12 cellular contexts compared by ENCODE assay signal in the genomic region with DNA sequence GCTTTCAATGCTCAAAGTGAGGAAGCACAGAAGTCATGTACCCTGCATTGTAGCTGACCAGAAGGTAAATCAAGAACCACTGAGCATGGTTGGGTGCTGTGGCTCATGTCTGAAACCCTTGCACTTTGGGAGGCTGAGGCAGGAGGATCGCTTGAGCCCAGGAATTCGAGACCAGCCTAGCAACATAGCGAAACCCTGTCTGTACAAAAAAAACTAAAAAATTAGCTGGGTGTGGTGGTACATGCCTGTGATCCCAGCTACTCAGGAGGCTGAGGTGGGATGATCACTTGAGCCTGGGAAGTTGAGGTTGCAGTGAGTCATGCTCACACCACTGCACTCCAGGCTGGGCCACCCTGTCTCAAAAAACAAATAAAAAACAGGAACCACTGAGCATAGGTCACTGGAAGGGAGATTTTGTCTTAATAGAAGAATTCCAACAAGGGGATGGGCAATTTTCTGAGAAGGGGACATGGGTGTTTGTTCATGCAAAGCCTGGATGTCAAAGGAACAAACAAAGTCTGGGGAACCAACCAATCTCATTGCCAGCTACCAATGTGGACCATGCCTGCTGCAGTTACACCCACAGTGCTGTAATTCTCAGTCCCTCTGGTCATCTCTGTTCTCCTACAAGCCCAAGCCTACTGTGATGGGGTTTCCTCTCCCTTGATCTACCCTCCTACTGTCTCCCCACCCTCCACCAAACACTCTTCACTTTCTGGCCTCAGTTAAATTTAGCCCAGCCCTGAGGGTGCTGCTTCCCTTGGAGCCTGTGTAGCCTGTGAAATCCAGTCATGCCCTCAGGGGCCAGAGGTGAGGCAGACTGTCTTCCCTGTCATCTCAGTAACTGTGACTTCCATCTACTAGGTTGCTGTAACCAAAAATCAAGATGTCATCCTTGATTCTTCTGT. TPM values are rescaled to one million over a fixed set of nuclear protein-coding genes. Genes with fewer than 3 reads are reported as not detected.
DNase-seq lines count a peak whose midpoint lies in the region; TF ChIP-seq lines count a peak whose summit lies in the region.
"Had no signal": no experiment of that assay in that cellular context is flagged by ENCODE, and none has a peak within 500 bp of the region (broad histone marks: within the 10 kb centered on the region; RNA-seq: fewer than 3 reads in every experiment).

No MANE protein-coding gene starts in this region.

- no peak overlapping the region for H3K4me3 ChIP-seq in WERI-Rb-1 (ENCODE audit: low read depth, low read length)
- H3K4me3 ChIP-seq: ascending aorta had no signal

- TF ChIP-seq CTCF in 22Rv1 (IDR thresholded peaks at IDR 0.05), result no peak
- TF ChIP-seq CTCF in WERI-Rb-1 (IDR thresholded peaks at IDR 0.05; ENCODE audit: low read depth, low read length), result no peak

- H3K27ac ChIP-seq in 22Rv1 (peak overlapping the region; percentile 67), WERI-Rb-1 (peak overlapping the region; percentile 97)
- H3K27ac ChIP-seq: ascending aorta had no signal

- peaks cover 10% of the 10 kb centered on the region for H3K27me3 Mint-ChIP-seq in activated T-cell treated with anti-CD3 and anti-CD28 coated beads, Interleukin-2, amount 50 U/mL, for 24 hours

- H3K4me1 Mint-ChIP-seq in activated T-cell treated with anti-CD3 and anti-CD28 coated beads, Interleukin-2, amount 50 U/mL, for 24 hours (ENCODE audit: low read depth), result no peaks in the 10 kb centered on the region
- H3K4me1 Mint-ChIP-seq: memory B cell, T-cell had no signal

- no peak overlapping the region for H3K27ac Mint-ChIP-seq in activated T-cell treated with anti-CD3 and anti-CD28 coated beads, Interleukin-2, amount 50 U/mL, for 24 hours
- H3K27ac Mint-ChIP-seq: memory B cell had no signal

- no peaks in the 10 kb centered on the region for H3K36me3 ChIP-seq in WERI-Rb-1
- H3K36me3 ChIP-seq: ascending aorta had no signal

- no peaks in the 10 kb centered on the region for H3K9me3 Mint-ChIP-seq in activated T-cell treated with anti-CD3 and anti-CD28 coated beads, Interleukin-2, amount 50 U/mL, for 24 hours
- H3K9me3 Mint-ChIP-seq: memory B cell, T-cell had no signal

- DNase-seq in HT-29 (ENCODE audit: low spot score) (peak; percentile 71), WERI-Rb-1 (no peak), kidney tubule cell (ENCODE audit: low spot score) (peak; percentile 80), cortex of kidney (lab: John Stamatoyannopoulos, UW) (no peak), posterior cingulate gyrus (no peak), NK-92 (lab: John Stamatoyannopoulos, UW; ENCODE audit: unreplicated experiment) (no peak)
- DNase-seq in activated T-cell treated with anti-CD3 and anti-CD28 coated beads, Interleukin-2, amount 50 U/mL, for 24 hours, result no peak
- DNase-seq: T-cell had no signal

- no peaks in the 10 kb centered on the region for H3K27me3 ChIP-seq in WERI-Rb-1 (ENCODE audit: insufficient read depth, low read depth, severe bottlenecking)
- H3K27me3 ChIP-seq: ascending aorta had no signal

- intact Hi-C loops in posterior cingulate gyrus (cut with DNase I), result no loop called here

- no peak overlapping the region for H3K4me3 Mint-ChIP-seq in activated T-cell treated with anti-CD3 and anti-CD28 coated beads, Interleukin-2, amount 50 U/mL, for 24 hours
- H3K4me3 Mint-ChIP-seq: memory B cell, T-cell had no signal

- no peaks in the 10 kb centered on the region for H3K36me3 Mint-ChIP-seq in activated T-cell treated with anti-CD3 and anti-CD28 coated beads, Interleukin-2, amount 50 U/mL, for 24 hours (ENCODE audit: low read depth)
- H3K36me3 Mint-ChIP-seq: memory B cell, T-cell had no signal

- peaks cover 6% of the 10 kb centered on the region for H3K9me3 ChIP-seq in WERI-Rb-1 (ENCODE audit: severe bottlenecking)
- H3K9me3 ChIP-seq: ascending aorta had no signal

RNA-seq across cellular contexts. Expression of a gene that starts 47.9 kb away (rescaled TPM):
- 812 and 1,050 TPM in 2 replicates for total RNA-seq in HT-29 (2014; rRNA removed; shearing (Covaris generic))
- total RNA-seq: skeletal muscle tissue had no signal

Comparison
In these comparisons a context has a peak if more than half of its experiments do, and no peak if none do; other contexts are left out.
1. DNase-seq: peak in HT-29 (single experiment) and kidney tubule cell (single experiment); none in WERI-Rb-1 (single experiment), cortex of kidney (single experiment), posterior cingulate gyrus (0 of 10), NK-92 (single experiment) and activated T-cell treated with anti-CD3 and anti-CD28 coated beads, Interleukin-2, amount 50 U/mL, for 24 hours (single experiment).